ENCODE assay signal across 14 cellular contexts in genomic region chr16:1102333-1102700, GRCh38. TPM values are rescaled to one million over a fixed set of nuclear protein-coding genes. Genes with fewer than 3 reads are reported as not detected.
DNase-seq lines count a peak whose midpoint lies in the region; ATAC-seq and TF ChIP-seq lines count a peak whose summit lies in the region.
"Had no signal": no experiment of that assay in that cellular context is flagged by ENCODE, and none has a peak within 500 bp of the region (broad histone marks: within the 10 kb centered on the region; RNA-seq: fewer than 3 reads in every experiment).

No MANE protein-coding gene starts in this region.

- no peaks in the 10 kb centered on the region for H3K36me3 Mint-ChIP-seq in WTC11
- H3K36me3 Mint-ChIP-seq: CD8-positive, alpha-beta T cell had no signal

- no peaks in the 10 kb centered on the region for H3K36me3 ChIP-seq in HEK293 (ENCODE audit: control insufficient read depth in 2 of 2, insufficient read depth in 1 of 2, low read length in 2 of 2)
- H3K36me3 ChIP-seq in colonic mucosa: no peaks in the 10 kb centered on the region
- H3K36me3 ChIP-seq: BLaER1 had no signal

- H3K4me1 ChIP-seq in HEK293 (ENCODE audit: control insufficient read depth, insufficient read depth, low read length): no peaks in the 10 kb centered on the region; the same call in 1 of the 2 replicates
- H3K4me1 ChIP-seq in colonic mucosa: peaks cover 4% of the 10 kb centered on the region

- POLR2A ChIA-PET in HEK293 (lab: Yijun Ruan, JAX) (no interaction called here), WTC11 (lab: Charles Lee) (no interaction called here)

- H3K27me3 Mint-ChIP-seq in WTC11 (ENCODE audit: low read depth): no peaks in the 10 kb centered on the region

- no peaks in the 10 kb centered on the region for H3K9me3 ChIP-seq in HEK293 (ENCODE audit: control insufficient read depth, insufficient read depth, low read depth, low read length)
- H3K9me3 ChIP-seq in colonic mucosa: no peaks in the 10 kb centered on the region
- H3K9me3 ChIP-seq: BLaER1 had no signal

- peaks cover 20% of the 10 kb centered on the region for H3K27me3 ChIP-seq in colonic mucosa

- no peak overlapping the region for H3K27ac Mint-ChIP-seq in WTC11
- H3K27ac Mint-ChIP-seq: CD8-positive, alpha-beta T cell had no signal

- CTCF ChIA-PET in HEK293 (lab: Yijun Ruan, JAX) (interaction anchor here (0.6 to 1.4 kb wide), 2 partner anchors 38 to 241 kb away, joined by 3 to 4 read pairs; no protein-coding TSS in a partner anchor), WTC11 (lab: Charles Lee) (interaction anchor here (0.9 to 1.5 kb wide), 5 partner anchors 9 to 362 kb away, joined by 3 to 10 read pairs (median 7); partner anchors contain the start of gene CIAO3)

- no peak overlapping the region for H3K27ac ChIP-seq in HEK293 (ENCODE audit: extremely low read depth, low read depth, low read length)
- no peak overlapping the region for H3K27ac ChIP-seq in colonic mucosa
- H3K27ac ChIP-seq: BLaER1, GM23248 had no signal

- ATAC-seq in WTC11: no peak

- H3K4me3 Mint-ChIP-seq in WTC11: no peak overlapping the region
- H3K4me3 Mint-ChIP-seq: CD8-positive, alpha-beta T cell had no signal

- intact Hi-C loops in colonic mucosa (cut with DNase I): no loop called here

- H3K4me1 Mint-ChIP-seq in WTC11: no peaks in the 10 kb centered on the region

- TF ChIP-seq CTCF in HEK293 (tag by site-specific recombination; IDR thresholded peaks at IDR 0.05) (no peak), WTC11 (IDR thresholded peaks at IDR 0.05) (no peak), colonic mucosa (IDR thresholded peaks at IDR 0.05) (no peak)

- DNase-seq in NCI-H1417 (lab: John Stamatoyannopoulos, UW) (peak in 2 of 3 experiments; percentile 49 to 54), NCI-H1417 treated with DMSO at 0.1 percent for 48 hours (lab: John Stamatoyannopoulos, UW) (no peak), COLO668 (lab: John Stamatoyannopoulos, UW; ENCODE audit: unreplicated experiment) (peak; percentile 59), WTC11 (ENCODE audit: low spot score) (no peak), colonic mucosa (no peak)
- no peak for DNase-seq in activated CD4-positive, alpha-beta T cell treated with anti-CD3 and anti-CD28 coated beads for 4 hours
- no peak for DNase-seq in stimulated activated CD4-positive, alpha-beta T cell treated with anti-CD3 and anti-CD28 coated beads, Interleukin-4, amount 100 ng/mL, for 4 hours
- DNase-seq: DMS 273 treated with DMSO at 0.1 percent for 48 hours had no signal

- H3K4me3 ChIP-seq in HEK293 (ENCODE audit: low read depth, low read length) (no peak overlapping the region), colonic mucosa (no peak overlapping the region)
- H3K4me3 ChIP-seq: BLaER1, GM23248 had no signal

- H3K9ac ChIP-seq in colonic mucosa (ENCODE audit: low read depth in 2 of 2, low read length in 2 of 2): no peak overlapping the region
- H3K9ac ChIP-seq: BLaER1, GM23248 had no signal

- H3K9me3 Mint-ChIP-seq in WTC11: no peaks in the 10 kb centered on the region
- H3K9me3 Mint-ChIP-seq: CD8-positive, alpha-beta T cell had no signal

TF ChIP-seq in HEK293, 187 proteins besides CTCF, POLR2A, EP300 and RAD21 (continues in another document):
- TF ChIP-seq ZNF280D (tag by site-specific recombination; IDR thresholded peaks at IDR 0.05) (no peak), ZNF239 (tag by site-specific recombination; IDR thresholded peaks at IDR 0.05) (no peak), BCL11A (tag by site-specific recombination; IDR thresholded peaks at IDR 0.05; ENCODE audit: low read depth) (0 out of 2 replicates have a peak, but pooled peaks have one; percentile 22), ZNF768 (tag by site-specific recombination; IDR thresholded peaks at IDR 0.05) (no peak), ZFP69B (tag by site-specific recombination; IDR thresholded peaks at IDR 0.05) (no peak), BCL11B (tag by site-specific recombination; IDR thresholded peaks at IDR 0.05; ENCODE audit: low read depth) (peak; percentile 19; the same call in 1 of the 2 replicates), ZNF560 (tag by site-specific recombination; IDR thresholded peaks at IDR 0.05; ENCODE audit: borderline replicate concordance) (no peak), KLF8 (tag by site-specific recombination; IDR thresholded peaks at IDR 0.05) (0 out of 2 replicates have a peak, but pooled peaks have one; percentile 21)

TF ChIP-seq in WTC11, 78 proteins besides CTCF, POLR2A, EP300 and RAD21:
- TF ChIP-seq USF2 (CRISPR knock-in tag; IDR thresholded peaks at IDR 0.05): 0 out of 2 replicates have a peak, but pooled peaks have one; percentile 17
- TF ChIP-seq ZNF512 (CRISPR knock-in tag; IDR thresholded peaks at IDR 0.05; ENCODE audit: borderline replicate concordance): no peak

RNA-seq across cellular contexts. Expression of gene C1QTNF8, which starts 6.3 kb away (rescaled TPM):
- total RNA-seq in WTC11 (2021): 0.13 to 0.16 TPM in 2 of 3 replicates, not detected in the other
- not detected for total RNA-seq in colonic mucosa
- total RNA-seq: A673; CD8-positive, alpha-beta T cell; Daoy; GM23248 had no signal

RNA-seq across cellular contexts. Expression of gene SSTR5, which starts 29.8 kb away (rescaled TPM):
- total RNA-seq in WTC11 (2021) (0.61 to 0.85 TPM (median 0.78 TPM) in 3 replicates), colonic mucosa (under 1 TPM; 0.24 to 0.37 TPM)
- total RNA-seq: A673; CD8-positive, alpha-beta T cell; Daoy; GM23248 had no signal

RNA-seq across cellular contexts. Expression of gene CACNA1H, which starts 50.6 kb away (rescaled TPM):
- total RNA-seq in WTC11 (2021) (38.0 to 46.9 TPM (median 46.4 TPM) in 3 replicates), colonic mucosa (10 to 100 TPM in 1 of 2 donors, 1 to 10 TPM in 1; 2.1 to 14.6 TPM)

Comparison
In these comparisons a context has a peak if more than half of its experiments do, and no peak if none do; other contexts are left out.
1. DNase-seq: peak in NCI-H1417 (2 of 3) and COLO668 (single experiment); none in NCI-H1417 treated with DMSO at 0.1 percent for 48 hours (single experiment), WTC11 (single experiment), activated CD4-positive, alpha-beta T cell treated with anti-CD3 and anti-CD28 coated beads for 4 hours (0 of 2), colonic mucosa (single experiment) and stimulated activated CD4-positive, alpha-beta T cell treated with anti-CD3 and anti-CD28 coated beads, Interleukin-4, amount 100 ng/mL, for 4 hours (0 of 2).